9 cellular contexts compared by ENCODE assay signal in the genomic region with DNA sequence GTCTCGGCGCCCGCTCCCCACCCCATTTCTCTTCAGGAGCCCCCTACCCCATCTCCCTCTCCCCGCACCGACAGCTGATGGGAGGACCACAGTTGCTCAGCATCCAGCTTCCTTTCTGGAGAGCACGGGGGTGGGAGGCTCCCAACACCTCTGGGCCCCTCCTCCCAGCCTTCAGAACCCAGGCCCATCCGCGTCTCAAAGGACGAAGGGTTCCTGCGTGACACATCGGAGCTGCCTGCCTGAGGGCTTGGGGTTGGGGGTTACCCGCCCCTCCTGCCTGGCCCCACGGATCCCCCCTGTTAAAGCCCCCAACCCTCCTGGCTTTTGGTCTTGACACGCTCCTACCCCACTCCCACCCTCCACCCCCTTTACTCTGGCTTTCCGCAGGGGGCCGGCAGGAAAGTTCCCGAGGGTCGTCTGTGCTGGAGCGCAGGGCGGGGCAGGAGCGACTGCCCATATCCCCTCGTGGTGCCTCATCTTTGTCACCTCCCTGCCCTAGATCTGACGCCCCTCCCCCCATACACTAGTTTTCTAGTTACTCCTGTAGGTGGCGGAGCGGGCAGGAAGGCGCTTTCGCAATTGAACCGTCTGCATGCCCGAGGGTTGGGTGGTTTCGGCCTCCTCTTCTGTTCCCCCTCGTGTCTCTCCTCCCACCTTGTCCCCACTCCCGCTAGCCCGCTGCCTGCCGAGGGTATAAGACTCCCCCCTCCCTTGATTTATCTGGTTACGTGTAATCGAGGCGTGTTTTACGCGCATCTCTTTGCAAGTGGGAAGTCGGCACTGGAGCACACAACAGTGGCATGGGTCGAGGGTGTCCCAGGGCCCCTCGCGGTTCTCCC. TPM values are rescaled to one million over a fixed set of nuclear protein-coding genes. Genes with fewer than 3 reads are reported as not detected.
DNase-seq lines count a peak whose midpoint lies in the region; ATAC-seq, FAIRE-seq and TF ChIP-seq lines count a peak whose summit lies in the region.
"Had no signal": no experiment of that assay in that cellular context is flagged by ENCODE, and none has a peak within 500 bp of the region (broad histone marks: within the 10 kb centered on the region; RNA-seq: fewer than 3 reads in every experiment).

No MANE protein-coding gene starts in this region.

- TF ChIP-seq CTCF in kidney (IDR thresholded peaks at IDR 0.05; ENCODE audit: borderline replicate concordance, extremely low read depth, insufficient read depth), result peak; percentile 52

- DNase-seq in NCI-H1694 treated with DMSO at 0.1 percent for 48 hours (lab: John Stamatoyannopoulos, UW) (peak; percentile 9), NCI-H1694 (lab: John Stamatoyannopoulos, UW) (no peak), NAMALWA (ENCODE audit: low spot score) (peak; percentile 93), cerebellar cortex (ENCODE audit: low spot score) (peak; percentile 76), kidney (peak; percentile 85)
- peak; percentile 76 for DNase-seq in activated CD4-positive, CD25-positive, alpha-beta regulatory T cell treated with anti-CD3 and anti-CD28 coated beads, Interleukin-2, amount 50 U/mL, for 72 hours
- peak; percentile 78 for DNase-seq in stimulated activated CD4-positive, alpha-beta T cell treated with anti-CD3 and anti-CD28 coated beads, Interleukin-12 subunit alpha, Interleukin-12 subunit beta, amount 100 ng/mL, for 4 hours

- ATAC-seq in GM21447 (IDR thresholded peaks at IDR 0.05; ENCODE audit: unreplicated experiment), result no peak

- peak overlapping the region; percentile 92 for H3K9ac ChIP-seq in kidney (ENCODE audit: low read length in 2 of 2)

- peak overlapping the region; percentile 78 to 87 for H3K4me3 ChIP-seq in kidney (ENCODE audit: low read length in 2 of 2)

- intact Hi-C loops in kidney (cut with DNase I), result no loop called here

- no peak for FAIRE-seq in kidney (lab: Jason Lieb, UNC)
- FAIRE-seq: G401.6 had no signal

- H3K9me3 ChIP-seq in kidney (ENCODE audit: control insufficient read depth in 1 of 2, low read length in 2 of 2), result no peaks in the 10 kb centered on the region

- H3K4me1 ChIP-seq in kidney (ENCODE audit: control insufficient read depth in 1 of 2, insufficient read depth in 1 of 2, low read depth in 1 of 2, low read length in 2 of 2), result peaks cover 0 to 8% of the 10 kb centered on the region in 2 donors

- H3K36me3 ChIP-seq in kidney (ENCODE audit: control insufficient read depth in 1 of 2, insufficient read depth in 2 of 2, low read length in 2 of 2), result no peaks in the 10 kb centered on the region

- no peak overlapping the region for H3K27ac ChIP-seq in kidney (ENCODE audit: low read depth in 2 of 2, low read length in 2 of 2)

RNA-seq across cellular contexts. Expression of a gene that starts 0.9 kb away (rescaled TPM):
- 82.6 TPM for total RNA-seq in kidney
- polyA plus RNA-seq in kidney (ENCODE audit: insufficient read depth, low read depth, low replicate concordance), result 222 TPM

RNA-seq across cellular contexts. Expression of a gene that starts 4.7 kb away (rescaled TPM):
- total RNA-seq in kidney, result 0.38 TPM
- 0.28 TPM for polyA plus RNA-seq in kidney (ENCODE audit: insufficient read depth, low read depth, low replicate concordance)

RNA-seq across cellular contexts. Expression of a gene that starts 12.7 kb away (rescaled TPM):
- total RNA-seq in kidney, result 1.1 TPM
- polyA plus RNA-seq in kidney (ENCODE audit: insufficient read depth, low read depth, low replicate concordance), result not detected

RNA-seq across cellular contexts. Expression of a gene that starts 20.4 kb away (rescaled TPM):
- 1.0 TPM for total RNA-seq in kidney
- polyA plus RNA-seq in kidney (ENCODE audit: insufficient read depth, low read depth, low replicate concordance), result not detected

RNA-seq across cellular contexts. Expression of a gene that starts 44.6 kb away (rescaled TPM):
- 136 TPM for total RNA-seq in kidney
- polyA plus RNA-seq in kidney (ENCODE audit: insufficient read depth, low read depth, low replicate concordance), result 74.8 TPM
